ENCODE assay signal across 27 cellular contexts in genomic region chr10:12950583-12951128, GRCh38.
"Had no signal": no experiment of that assay in that cellular context is flagged by ENCODE, and none has a peak within 500 bp of the region (broad histone marks: within the 10 kb centered on the region; RNA-seq: fewer than 3 reads in every experiment).

No MANE protein-coding gene starts in this region.

- H3K4me1 Mint-ChIP-seq: activated CD4-positive, alpha-beta memory T cell treated with anti-CD3 and anti-CD28 coated beads, Interleukin-2, amount 10 ng/mL, durations not matched to agents 7 days and 5 days; activated CD4-positive, alpha-beta T cell treated with anti-CD3 and anti-CD28 coated beads, Interleukin-2, amount 10 ng/mL, durations not matched to agents 7 days and 5 days; activated CD8-positive, alpha-beta memory T cell treated with anti-CD3 and anti-CD28 coated beads, Interleukin-2, amount 10 ng/mL, durations not matched to agents 7 days and 5 days; activated naive CD4-positive, alpha-beta T cell treated with anti-CD3 and anti-CD28 coated beads, Interleukin-2, amount 50 U/mL, for 24 hours; WTC11 had no signal

- H3K36me3 ChIP-seq: cardiac muscle cell, heart right ventricle, left lung, lower lobe of right lung, sigmoid colon, uterus had no signal

- H3K4me3 Mint-ChIP-seq: activated CD4-positive, alpha-beta memory T cell treated with anti-CD3 and anti-CD28 coated beads, Interleukin-2, amount 10 ng/mL, durations not matched to agents 7 days and 5 days; activated CD4-positive, alpha-beta T cell treated with anti-CD3 and anti-CD28 coated beads, Interleukin-2, amount 10 ng/mL, durations not matched to agents 7 days and 5 days; activated CD8-positive, alpha-beta memory T cell treated with anti-CD3 and anti-CD28 coated beads, Interleukin-2, amount 10 ng/mL, durations not matched to agents 7 days and 5 days; activated naive CD4-positive, alpha-beta T cell treated with anti-CD3 and anti-CD28 coated beads, Interleukin-2, amount 50 U/mL, for 24 hours; nephron; stimulated activated effector memory CD8-positive, alpha-beta T cell treated with anti-CD3 and anti-CD28 coated beads, Interleukin-12 subunit alpha, Interleukin-12 subunit beta, amount 100 ng/mL, for 72 hours; stimulated activated naive CD8-positive, alpha-beta T cell treated with anti-CD3 and anti-CD28 coated beads, Interleukin-15, Interleukin-2, amounts not matched to agents 100 ng/mL and 50 ng/mL, for 24 hours; type B pancreatic cell; WTC11 had no signal

- H3K27me3 Mint-ChIP-seq: activated CD4-positive, alpha-beta T cell treated with anti-CD3 and anti-CD28 coated beads, Interleukin-2, amount 10 ng/mL, durations not matched to agents 7 days and 5 days; stimulated activated naive CD8-positive, alpha-beta T cell treated with anti-CD3 and anti-CD28 coated beads, Interleukin-15, Interleukin-2, amounts not matched to agents 100 ng/mL and 50 ng/mL, for 24 hours; type B pancreatic cell had no signal

- FAIRE-seq: endothelial cell of umbilical vein, small intestine had no signal

- H3K4me1 ChIP-seq: body of pancreas, left lung, lower lobe of right lung, sigmoid colon, uterus had no signal

- H3K36me3 Mint-ChIP-seq: activated CD8-positive, alpha-beta memory T cell treated with anti-CD3 and anti-CD28 coated beads, Interleukin-2, amount 10 ng/mL, durations not matched to agents 7 days and 5 days; activated naive CD4-positive, alpha-beta T cell treated with anti-CD3 and anti-CD28 coated beads, Interleukin-2, amount 50 U/mL, for 24 hours; stimulated activated effector memory CD8-positive, alpha-beta T cell treated with anti-CD3 and anti-CD28 coated beads, Interleukin-12 subunit alpha, Interleukin-12 subunit beta, amount 100 ng/mL, for 72 hours had no signal

- DNase-seq: activated CD4-positive, alpha-beta memory T cell treated with anti-CD3 and anti-CD28 coated beads, Interleukin-2, amount 10 ng/mL, durations not matched to agents 7 days and 5 days; activated CD4-positive, alpha-beta T cell treated with anti-CD3 and anti-CD28 coated beads for 1 hour; activated CD4-positive, alpha-beta T cell treated with anti-CD3 and anti-CD28 coated beads, Interleukin-2, amount 10 ng/mL, durations not matched to agents 7 days and 5 days; activated CD8-positive, alpha-beta memory T cell treated with anti-CD3 and anti-CD28 coated beads, Interleukin-2, amount 10 ng/mL, durations not matched to agents 7 days and 5 days; activated T-cell treated with anti-CD3 and anti-CD28 coated beads, Interleukin-2, amount 50 U/mL, for 48 hours; aorta; body of pancreas; cortex of kidney; foreskin fibroblast; heart right ventricle; left lung; lower lobe of right lung; mesendoderm; sigmoid colon; small intestine; stimulated activated CD4-positive, alpha-beta T cell treated with anti-CD3 and anti-CD28 coated beads, Interleukin-4, amount 100 ng/mL, for 24 hours; T-helper 2 cell; uterus had no signal

- H3K9me3 ChIP-seq: body of pancreas, lower lobe of right lung, uterus had no signal

- ATAC-seq: activated CD8-positive, alpha-beta memory T cell treated with anti-CD3 and anti-CD28 coated beads, Interleukin-2, amount 10 ng/mL, durations not matched to agents 7 days and 5 days; body of pancreas; heart right ventricle; left lung; lower lobe of right lung; stimulated activated effector memory CD8-positive, alpha-beta T cell treated with anti-CD3 and anti-CD28 coated beads, Interleukin-12 subunit alpha, Interleukin-12 subunit beta, amount 100 ng/mL, for 72 hours; WTC11 had no signal

- H3K27ac Mint-ChIP-seq: activated CD4-positive, alpha-beta memory T cell treated with anti-CD3 and anti-CD28 coated beads, Interleukin-2, amount 10 ng/mL, durations not matched to agents 7 days and 5 days; activated CD4-positive, alpha-beta T cell treated with anti-CD3 and anti-CD28 coated beads, Interleukin-2, amount 10 ng/mL, durations not matched to agents 7 days and 5 days; activated CD8-positive, alpha-beta memory T cell treated with anti-CD3 and anti-CD28 coated beads, Interleukin-2, amount 10 ng/mL, durations not matched to agents 7 days and 5 days; activated naive CD4-positive, alpha-beta T cell treated with anti-CD3 and anti-CD28 coated beads, Interleukin-2, amount 50 U/mL, for 24 hours; activated T-helper 2 cell treated with anti-CD3 and anti-CD28 coated beads, Interferon-gamma antibody, Interleukin-2, Interleukin-4, amounts not matched to agents 10 μg/mL and 5 μg/mL and 100 μg/mL, durations not matched to agents 14 hours and 24 hours and 36 hours; nephron; stimulated activated effector memory CD8-positive, alpha-beta T cell treated with anti-CD3 and anti-CD28 coated beads, Interleukin-12 subunit alpha, Interleukin-12 subunit beta, amount 100 ng/mL, for 72 hours; stimulated activated naive CD8-positive, alpha-beta T cell treated with anti-CD3 and anti-CD28 coated beads, Interleukin-15, Interleukin-2, amounts not matched to agents 100 ng/mL and 50 ng/mL, for 24 hours; type B pancreatic cell; WTC11 had no signal

- H3K27ac ChIP-seq: body of pancreas, cardiac muscle cell, heart right ventricle, left lung, lower lobe of right lung, sigmoid colon, uterus had no signal

- H3K4me3 ChIP-seq: body of pancreas, cardiac muscle cell, heart right ventricle, left lung, lower lobe of right lung, sigmoid colon, uterus had no signal

- H3K27me3 ChIP-seq: body of pancreas, cardiac muscle cell, heart right ventricle, left lung, sigmoid colon, uterus had no signal
